Comparison of ENCODE assay signal across 10 cellular contexts in the genomic region with DNA sequence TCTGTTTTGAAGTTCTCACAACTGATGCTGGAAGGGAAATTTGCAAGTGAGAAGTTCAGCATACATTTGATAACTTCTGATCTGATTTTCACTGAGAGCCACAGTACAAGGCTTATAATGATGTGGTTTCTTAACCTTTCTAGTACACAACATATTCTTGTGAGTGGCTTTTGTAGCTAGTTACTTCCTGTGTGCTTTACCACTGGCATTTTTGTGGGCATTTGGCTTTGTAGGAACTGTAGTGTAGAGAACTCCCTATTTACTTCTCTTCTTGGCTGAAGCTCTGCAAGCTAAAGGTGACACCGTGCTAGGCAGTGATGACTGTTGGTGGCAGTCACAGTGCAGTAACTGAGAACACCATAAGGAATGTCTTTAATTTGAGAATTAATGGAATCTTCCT. TPM values are rescaled to one million over a fixed set of nuclear protein-coding genes. Genes with fewer than 3 reads are reported as not detected.
DNase-seq lines count a peak whose midpoint lies in the region; ATAC-seq, FAIRE-seq and TF ChIP-seq lines count a peak whose summit lies in the region.
"Had no signal": no experiment of that assay in that cellular context is flagged by ENCODE, and none has a peak within 500 bp of the region (broad histone marks: within the 10 kb centered on the region; RNA-seq: fewer than 3 reads in every experiment).

No MANE protein-coding gene starts in this region.

- CTCF ChIA-PET in HepG2 (lab: Yijun Ruan, JAX; ENCODE audit: low intra/inter-chr PET ratio, low total read pairs), result no interaction called here

- TF ChIP-seq RAD21 in HepG2 (CRISPR knock-in tag; IDR thresholded peaks at IDR 0.05), result no peak

- H3K27me3 ChIP-seq in right lobe of liver (no peaks in the 10 kb centered on the region), HepG2 (ENCODE audit: control insufficient read depth in 1 of 2, insufficient read depth in 2 of 2, low read length in 2 of 2) (no peaks in the 10 kb centered on the region), right cardiac atrium (ENCODE audit: control insufficient read depth, insufficient read depth) (no peaks in the 10 kb centered on the region), ascending aorta (no peaks in the 10 kb centered on the region)
- H3K27me3 ChIP-seq: body of pancreas had no signal

- H3K79me2 ChIP-seq in HepG2 (ENCODE audit: insufficient read depth, low read length), result peaks cover 85% of the 10 kb centered on the region

- H3K9ac ChIP-seq in HepG2 (ENCODE audit: insufficient read depth, low read depth, low read length), result no peak overlapping the region

- in situ Hi-C loops in HepG2 (cut with HindIII; ENCODE audit: extremely low pct_ligation_motif_present, low pct_unique_long_range_greater_than_20kb), result no loop called here

- H3K9me3 ChIP-seq in right lobe of liver (no peaks in the 10 kb centered on the region), HepG2 (ENCODE audit: low read length) (no peaks in the 10 kb centered on the region), right cardiac atrium (ENCODE audit: control insufficient read depth, low read length) (no peaks in the 10 kb centered on the region), ascending aorta (no peaks in the 10 kb centered on the region)
- H3K9me3 ChIP-seq: body of pancreas had no signal

- WGBS in right lobe of liver (ENCODE audit: insufficient coverage, low coverage, low lambda C conversion rate, missing lambda C conversion rate), result 12% methylated on average over 1 of the region's 1 CpG
- 88% methylated on average over 1 of the region's 1 CpG for WGBS in HepG2 (ENCODE audit: low lambda C conversion rate)
- 35% methylated on average over 1 of the region's 1 CpG for WGBS in right cardiac atrium

- POLR2A ChIA-PET in HepG2 (lab: Yijun Ruan, JAX), result interaction anchor here (1.2 kb wide), 1 partner anchor 15 kb away, joined by 3 read pairs; a partner anchor contains a TSS

- no peak overlapping the region for H3K27ac ChIP-seq in right lobe of liver
- H3K27ac ChIP-seq in HepG2 (ENCODE audit: extremely low read length, insufficient read depth, low read length), result no peak overlapping the region
- no peak overlapping the region for H3K27ac ChIP-seq in right cardiac atrium (ENCODE audit: low read length)
- H3K27ac ChIP-seq in ascending aorta, result no peak overlapping the region
- H3K27ac ChIP-seq: body of pancreas had no signal

- no peak overlapping the region for H2AFZ ChIP-seq in HepG2 (ENCODE audit: low read length)

- no TSS peak for BruUV-seq in HepG2 (replicated peaks; lab: Mats Ljungman, UMichigan)

- H3K4me1 ChIP-seq in right lobe of liver (peaks cover 0 to 33% (median 11%) of the 10 kb centered on the region in 4 donors), HepG2 (ENCODE audit: insufficient read depth, low read length) (peaks cover 9% of the 10 kb centered on the region), right cardiac atrium (ENCODE audit: control insufficient read depth, insufficient read depth, low read length) (peaks cover 7% of the 10 kb centered on the region), ascending aorta (peaks cover 0 to 28% of the 10 kb centered on the region in 2 donors)

- H3K4me3 ChIP-seq in right lobe of liver (no peak overlapping the region), HepG2 (replicated peaks in 1 of 3; ENCODE audit: insufficient read depth in 1 of 3, low read depth in 2 of 3, low read length in 3 of 3) (no peak overlapping the region), right cardiac atrium (ENCODE audit: low read length) (no peak overlapping the region), ascending aorta (no peak overlapping the region)
- H3K4me3 ChIP-seq: body of pancreas had no signal

- no peak for FAIRE-seq in HepG2 (lab: Jason Lieb, UNC)

- TF ChIP-seq EP300 in HepG2 (IDR thresholded peaks at IDR 0.05; ENCODE audit: low read depth in 2 of 2, low read length in 2 of 2), result no peak
- no peak for TF ChIP-seq EP300 in HepG2 (CRISPR knock-in tag; IDR thresholded peaks at IDR 0.05; ENCODE audit: borderline replicate concordance)

- H3K4me2 ChIP-seq in HepG2 (ENCODE audit: low read depth, low read length), result no peak overlapping the region

- TF ChIP-seq CTCF in right lobe of liver (IDR thresholded peaks at IDR 0.05) (no peak), HepG2 (CRISPR knock-in tag; IDR thresholded peaks at IDR 0.05) (no peak), ascending aorta (IDR thresholded peaks at IDR 0.05) (no peak)

- DNase-seq in right lobe of liver (no peak), HepG2 (ENCODE audit: low spot score) (no peak), NCI-H226 (peak; percentile 24), right cardiac atrium (no peak), NCI-H526 (lab: John Stamatoyannopoulos, UW) (no peak), sciatic nerve (ENCODE audit: low spot score) (no peak), ascending aorta (ENCODE audit: low spot score in 2 of 2) (no peak)
- DNase-seq in stimulated activated CD4-positive, alpha-beta T cell treated with anti-CD3 and anti-CD28 coated beads, Interleukin-4, amount 100 ng/mL, for 1 hour, result no peak
- DNase-seq: body of pancreas, NCI-H2107 had no signal

- TF ChIP-seq POLR2A in right lobe of liver (IDR thresholded peaks at IDR 0.05) (no peak), HepG2 (IDR thresholded peaks at IDR 0.05; ENCODE audit: insufficient read depth in 1 of 2, low read depth in 2 of 2, low read length in 2 of 2) (no peak)

- no peaks in the 10 kb centered on the region for H3K36me3 ChIP-seq in right lobe of liver
- no peaks in the 10 kb centered on the region for H3K36me3 ChIP-seq in HepG2 (replicated peaks in 1 of 2; ENCODE audit: control insufficient read depth in 1 of 2, insufficient read depth in 2 of 2, low read length in 2 of 2)
- no peaks in the 10 kb centered on the region for H3K36me3 ChIP-seq in ascending aorta

- intact Hi-C loops in right lobe of liver (cut with DNase I) (no loop called here), HepG2 (cut with micrococcal nuclease; ENCODE audit: unreplicated experiment) (no loop called here), right cardiac atrium (cut with DNase I) (no loop called here), sciatic nerve (cut with DNase I) (no loop called here), ascending aorta (cut with DNase I) (no loop called here)

- peaks cover 23% of the 10 kb centered on the region for H4K20me1 ChIP-seq in HepG2 (ENCODE audit: insufficient read depth, low read length)

- ATAC-seq in right lobe of liver (peak; percentile 22 to 63 (median 54)), HepG2 (no peak), right cardiac atrium (peak; percentile 37 to 41), sciatic nerve (no peak)
- ATAC-seq: body of pancreas had no signal

TF ChIP-seq in HepG2, 621 proteins besides CTCF, POLR2A, EP300 and RAD21 (continues in another document):
- TF ChIP-seq, protein P1, sequence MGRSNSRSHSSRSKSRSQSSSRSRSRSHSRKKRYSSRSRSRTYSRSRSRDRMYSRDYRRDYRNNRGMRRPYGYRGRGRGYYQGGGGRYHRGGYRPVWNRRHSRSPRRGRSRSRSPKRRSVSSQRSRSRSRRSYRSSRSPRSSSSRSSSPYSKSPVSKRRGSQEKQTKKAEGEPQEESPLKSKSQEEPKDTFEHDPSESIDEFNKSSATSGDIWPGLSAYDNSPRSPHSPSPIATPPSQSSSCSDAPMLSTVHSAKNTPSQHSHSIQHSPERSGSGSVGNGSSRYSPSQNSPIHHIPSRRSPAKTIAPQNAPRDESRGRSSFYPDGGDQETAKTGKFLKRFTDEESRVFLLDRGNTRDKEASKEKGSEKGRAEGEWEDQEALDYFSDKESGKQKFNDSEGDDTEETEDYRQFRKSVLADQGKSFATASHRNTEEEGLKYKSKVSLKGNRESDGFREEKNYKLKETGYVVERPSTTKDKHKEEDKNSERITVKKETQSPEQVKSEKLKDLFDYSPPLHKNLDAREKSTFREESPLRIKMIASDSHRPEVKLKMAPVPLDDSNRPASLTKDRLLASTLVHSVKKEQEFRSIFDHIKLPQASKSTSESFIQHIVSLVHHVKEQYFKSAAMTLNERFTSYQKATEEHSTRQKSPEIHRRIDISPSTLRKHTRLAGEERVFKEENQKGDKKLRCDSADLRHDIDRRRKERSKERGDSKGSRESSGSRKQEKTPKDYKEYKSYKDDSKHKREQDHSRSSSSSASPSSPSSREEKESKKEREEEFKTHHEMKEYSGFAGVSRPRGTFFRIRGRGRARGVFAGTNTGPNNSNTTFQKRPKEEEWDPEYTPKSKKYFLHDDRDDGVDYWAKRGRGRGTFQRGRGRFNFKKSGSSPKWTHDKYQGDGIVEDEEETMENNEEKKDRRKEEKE (IDR thresholded peaks at IDR 0.05), result no peak
- TF ChIP-seq CREM (IDR thresholded peaks at IDR 0.05) (no peak), CREM (CRISPR knock-in tag; IDR thresholded peaks at IDR 0.05) (no peak), HOXD1 (CRISPR knock-in tag; IDR thresholded peaks at IDR 0.05) (no peak), TGIF2 (CRISPR knock-in tag; IDR thresholded peaks at IDR 0.05) (no peak), ZNF256 (CRISPR knock-in tag; conservative IDR thresholded peaks at IDR 0.05) (no peak), TEAD2 (CRISPR knock-in tag; IDR thresholded peaks at IDR 0.05) (no peak)

RNA-seq across cellular contexts. Expression of a gene that starts 14.9 kb away (rescaled TPM):
- total RNA-seq in right lobe of liver (10 to 100 TPM; 25.2 to 38.1 (median 29.6) TPM), HepG2 (2016; rRNA removed; fragmentation: Illumina TruSeq; extraction: Trizol) (52.7 and 64.6 TPM in 2 replicates), right cardiac atrium (10 to 100 TPM; 51.7 to 57.3 (median 54.7) TPM), sciatic nerve (57.5 TPM), ascending aorta (18.2 TPM)
- 3.7 and 4.9 TPM in 2 replicates for total RNA-seq in HepG2 (2016; cell fraction: cytosol; rRNA removed; fragmentation: Illumina TruSeq; extraction: Trizol; ENCODE audit: low read depth)
- 49.1 and 64.0 TPM in 2 replicates for total RNA-seq in HepG2 (2016; cell fraction: insoluble cytoplasmic fraction; rRNA removed; fragmentation: Illumina TruSeq; extraction: Trizol)
- total RNA-seq in HepG2 (2016; cell fraction: membrane; rRNA removed; fragmentation: Illumina TruSeq; extraction: Trizol), result 8.6 and 8.7 TPM in 2 replicates
- 72.1 and 75.8 TPM in 2 replicates for total RNA-seq in HepG2 (2016; cell fraction: nucleus; rRNA removed; fragmentation: Illumina TruSeq; extraction: Trizol)
- polyA plus RNA-seq in HepG2 (2011; rRNA removed) (10.6 and 12.2 TPM in 2 replicates), right cardiac atrium (35.3 TPM)
- 5.1 and 8.8 TPM in 2 replicates for polyA plus RNA-seq in HepG2 (2011; cell fraction: cytosol; rRNA removed)
- polyA plus RNA-seq in HepG2 (2011; cell fraction: nucleus; rRNA removed), result 12.3 and 15.3 TPM in 2 replicates
- 22.9 and 24.4 TPM in 2 replicates for polyA plus RNA-seq in HepG2 (2012)
- polyA plus RNA-seq in HepG2 (2016; cell fraction: cytosol; fragmentation: Illumina TruSeq; extraction: Trizol; ENCODE audit: low read depth), result 0.53 and 0.69 TPM in 2 replicates
- polyA plus RNA-seq in HepG2 (2016; cell fraction: insoluble cytoplasmic fraction; fragmentation: Illumina TruSeq; extraction: Trizol; ENCODE audit: low read depth), result 30.8 and 33.7 TPM in 2 replicates
- polyA plus RNA-seq in HepG2 (2016; cell fraction: membrane; fragmentation: Illumina TruSeq; extraction: Trizol; ENCODE audit: low read depth), result 1.9 and 2.6 TPM in 2 replicates
- polyA plus RNA-seq in HepG2 (2016; cell fraction: nucleus; fragmentation: Illumina TruSeq; extraction: Trizol; ENCODE audit: insufficient read depth, low read depth), result 44.4 and 45.2 TPM in 2 replicates
- 23.4 and 26.6 TPM in 2 replicates for polyA minus RNA-seq in HepG2 (2011; rRNA and poly(A)+ RNA removed; ENCODE audit: low replicate concordance)
- polyA minus RNA-seq in HepG2 (2011; cell fraction: cytosol; rRNA and poly(A)+ RNA removed), result 12.4 and 17.0 TPM in 2 replicates
- polyA minus RNA-seq in HepG2 (2011; cell fraction: nucleus; rRNA and poly(A)+ RNA removed), result 100 and 119 TPM in 2 replicates

Comparison
In these comparisons a context has a peak if more than half of its experiments do, and no peak if none do; other contexts are left out.
1. ATAC-seq: peak in right lobe of liver (4 of 4) and right cardiac atrium (2 of 2); none in HepG2 (single experiment) and sciatic nerve (single experiment).